16 cellular contexts compared by ENCODE assay signal in genomic region chr9:42239445-42240260, GRCh38. TPM values are rescaled to one million over a fixed set of nuclear protein-coding genes. Genes with fewer than 3 reads are reported as not detected.
DNase-seq lines count a peak whose midpoint lies in the region; TF ChIP-seq lines count a peak whose summit lies in the region.
"Not testable (repeated sequence)": the region's sequence is repeated elsewhere in the genome, so short reads cannot be mapped to it uniquely, and the experiment has no call there.
"Had no signal": no experiment of that assay in that cellular context is flagged by ENCODE, and none has a peak within 500 bp of the region (broad histone marks: within the 10 kb centered on the region; RNA-seq: fewer than 3 reads in every experiment).

No MANE protein-coding gene starts in this region.

- not testable (repeated sequence) for H3K9me3 ChIP-seq in neural cell (ENCODE audit: low read length)

- not testable (repeated sequence) for H3K79me2 ChIP-seq in neural cell (replicated peaks; ENCODE audit: insufficient read depth, low read length)

- H3K4me3 ChIP-seq in astrocyte of the spinal cord (ENCODE audit: low read depth, low read length); fibroblast of the aortic adventitia (ENCODE audit: low read depth, low read length); neural cell (ENCODE audit: low read length); retinal pigment epithelial cell (ENCODE audit: low read length): not testable (repeated sequence)

- not testable (repeated sequence) for TF ChIP-seq CTCF in Calu3 (IDR thresholded peaks at IDR 0.05; ENCODE audit: unreplicated experiment); astrocyte of the spinal cord (IDR thresholded peaks at IDR 0.05; ENCODE audit: low read depth, low read length); fibroblast of the aortic adventitia (IDR thresholded peaks at IDR 0.05; ENCODE audit: insufficient read depth, low read length); neural cell (IDR thresholded peaks at IDR 0.05; ENCODE audit: poor library complexity, severe bottlenecking); retinal pigment epithelial cell (conservative IDR thresholded peaks at IDR 0.05; ENCODE audit: low read depth, low read length)

- not testable (repeated sequence) for H3K27me3 Mint-ChIP-seq in Calu3 (ENCODE audit: unreplicated experiment)

- not testable (repeated sequence) for H4K20me1 ChIP-seq in neural cell (ENCODE audit: insufficient read depth)

- not testable (repeated sequence) for H3K4me2 ChIP-seq in neural cell (ENCODE audit: low read length)

- H3K9ac ChIP-seq in neural cell (ENCODE audit: low read length): not testable (repeated sequence)

- intact Hi-C loops in Calu3 (cut with micrococcal nuclease; ENCODE audit: unreplicated experiment): not testable (repeated sequence)

- DNase-seq in Calu3: not testable (repeated sequence)
- DNase-seq in M059J (ENCODE audit: low read depth) (peak; percentile 70), astrocyte of the spinal cord (ENCODE audit: low read depth, low spot score) (peak; percentile 27), dermis blood vessel endothelial cell (peak; percentile 88), fibroblast of the aortic adventitia (ENCODE audit: low read depth) (peak; percentile 34), hepatic stellate cell (ENCODE audit: low spot score) (peak; percentile 0), retinal pigment epithelial cell (ENCODE audit: low read depth) (peak; percentile 90)

- not testable (repeated sequence) for H3K9me2 ChIP-seq in neural cell (ENCODE audit: insufficient read depth, low read length)

- TF ChIP-seq EP300 in neural cell (conservative IDR thresholded peaks at IDR 0.05; ENCODE audit: poor library complexity, severe bottlenecking): peak; percentile 40

- not testable (repeated sequence) for TF ChIP-seq RAD21 in neural cell (conservative IDR thresholded peaks at IDR 0.05)

- CTCF ChIA-PET in Calu3 (lab: Charles Lee): not testable (repeated sequence)

- not testable (repeated sequence) for H3F3A ChIP-seq in neural cell (ENCODE audit: insufficient read depth, low read length, poor library complexity, severe bottlenecking)

- H3K9me3 Mint-ChIP-seq in Calu3 (ENCODE audit: low read depth, unreplicated experiment): not testable (repeated sequence)

- not testable (repeated sequence) for H3K36me3 ChIP-seq in neural cell (ENCODE audit: insufficient read depth, low read length)

- not testable (repeated sequence) for H3K36me3 Mint-ChIP-seq in Calu3 (ENCODE audit: insufficient read depth, unreplicated experiment)

- BruUV-seq in Calu3 (replicated peaks; lab: Mats Ljungman, UMichigan): not testable (repeated sequence)

- H3K4me1 Mint-ChIP-seq in Calu3 (ENCODE audit: low read depth, unreplicated experiment): not testable (repeated sequence)

- not testable (repeated sequence) for H3K4me3 Mint-ChIP-seq in Calu3 (ENCODE audit: low read depth, unreplicated experiment)

- H3K27ac ChIP-seq in neural cell (ENCODE audit: low read length): not testable (repeated sequence)

- H2AFZ ChIP-seq in neural cell (ENCODE audit: low read depth, low read length): not testable (repeated sequence)

- H3K27ac Mint-ChIP-seq in Calu3 (ENCODE audit: unreplicated experiment): peak overlapping the region; percentile 39

- in situ Hi-C loops in astrocyte of the spinal cord (cut with HindIII; ENCODE audit: low sequenced_read_pairs): not testable (repeated sequence)

- not testable (repeated sequence) for H3K27me3 ChIP-seq in neural cell (ENCODE audit: insufficient read depth, low read depth, low read length)

RNA-seq across cellular contexts. Expression of gene SPATA31A6, which starts 56.2 kb away (rescaled TPM):
- total RNA-seq in Calu3 (2022): not detected in 2 replicates
- total RNA-seq in M059J (2014; rRNA removed; shearing (Covaris generic)): not detected in 2 replicates
- total RNA-seq in dermis blood vessel endothelial cell: not detected in 2 replicates
- under 0.01 TPM in 1 of 2 replicates, not detected in the other for total RNA-seq in fibroblast of the aortic adventitia (ENCODE audit: low replicate concordance)
- not detected in 2 replicates for polyA plus RNA-seq in neural cell
- not detected in 2 replicates for polyA minus RNA-seq in neural cell
- total RNA-seq: A172; CD4-positive, CD25-positive, alpha-beta regulatory T cell; H7; HepG2; HT1080; PC-9; SK-MEL-5 had no signal
- polyA plus RNA-seq: AG04450; CD4-positive, CD25-positive, alpha-beta regulatory T cell; HepG2 had no signal
